In the genomic region with DNA sequence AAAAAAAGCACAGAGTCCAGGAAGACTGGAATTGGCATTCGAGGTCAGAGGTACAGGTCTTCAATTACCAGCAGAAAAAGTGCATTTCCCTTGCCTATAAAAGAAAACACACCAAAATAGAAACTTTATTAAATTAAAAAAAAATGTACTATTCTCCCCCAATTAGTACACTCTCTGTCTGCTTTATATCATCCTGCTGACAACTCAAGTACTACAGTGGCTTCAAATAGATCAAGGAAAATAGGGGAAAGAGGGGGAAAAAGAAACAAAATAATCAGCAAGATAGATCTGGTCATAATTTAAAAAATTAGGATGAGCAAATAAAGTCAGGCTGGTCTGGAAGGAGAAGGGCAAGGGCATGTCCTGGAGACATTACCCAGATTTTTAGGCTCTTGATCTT, we compare ENCODE assay signal across 33 cellular contexts.
"Had no signal": no experiment of that assay in that cellular context is flagged by ENCODE, and none has a peak within 500 bp of the region (broad histone marks: within the 10 kb centered on the region; RNA-seq: fewer than 3 reads in every experiment).

No MANE protein-coding gene starts in this region.

- H3K36me3 ChIP-seq: adrenal gland, brain microvascular endothelial cell, breast epithelium had no signal

- ATAC-seq: activated CD8-positive, alpha-beta T cell treated with anti-CD3 and anti-CD28 coated beads for 36 hours; activated naive CD4-positive, alpha-beta T cell treated with anti-CD3 and anti-CD28 coated beads, Interleukin-2, amount 50 U/mL, for 72 hours; activated T-cell treated with anti-CD3 and anti-CD28 coated beads, Interleukin-2, amount 50 U/mL, for 4 hours; activated T-cell treated with anti-CD3 and anti-CD28 coated beads, Interleukin-2, amount 50 U/mL, for 72 hours; activated T-helper 17 cell treated with anti-CD3 and anti-CD28 coated beads, Interleukin-2, amount 50 U/mL, for 72 hours; body of pancreas had no signal

- H3K27me3 ChIP-seq: adrenal gland, body of pancreas, brain microvascular endothelial cell, breast epithelium had no signal

- H3K27ac ChIP-seq: adrenal gland, body of pancreas, brain microvascular endothelial cell, breast epithelium, VCaP had no signal

- H3K4me1 ChIP-seq: adrenal gland, breast epithelium had no signal

- H3K9me3 ChIP-seq: adrenal gland, body of pancreas, breast epithelium had no signal

- DNase-seq: activated B cell treated with CpG ODN at 0.5 μM for 24 hours; activated CD4-positive, alpha-beta memory T cell treated with anti-CD3 and anti-CD28 coated beads for 36 hours; activated CD4-positive, alpha-beta T cell treated with anti-CD3 and anti-CD28 coated beads for 4 hours; activated CD4-positive, alpha-beta T cell treated with anti-CD3 and anti-CD28 coated beads, Interleukin-2, amount 10 ng/mL, durations not matched to agents 24 days and 14 days; activated CD4-positive, alpha-beta T cell treated with anti-CD3 and anti-CD28 coated beads, Interleukin-2, amount 50 U/mL, for 1 hour; activated CD4-positive, alpha-beta T cell treated with anti-CD3 and anti-CD28 coated beads, Interleukin-2, amount 50 U/mL, for 4 hours; activated CD4-positive, CD25-positive, alpha-beta regulatory T cell treated with anti-CD3 and anti-CD28 coated beads, Interleukin-2, amount 50 U/mL, for 72 hours; activated CD8-positive, alpha-beta memory T cell treated with anti-CD3 and anti-CD28 coated beads, Interleukin-2, amount 50 U/mL, for 4 hours; activated CD8-positive, alpha-beta T cell treated with anti-CD3 and anti-CD28 coated beads for 36 hours; activated effector memory CD4-positive, alpha-beta T cell treated with anti-CD3 and anti-CD28 coated beads, Interleukin-2, amount 50 U/mL, for 16 hours; activated gamma-delta T cell treated with Interleukin-2 at 50 U/mL for 16 hours; activated naive CD4-positive, alpha-beta T cell; activated naive CD4-positive, alpha-beta T cell treated with anti-CD3 and anti-CD28 coated beads for 36 hours; activated naive CD4-positive, alpha-beta T cell treated with anti-CD3 and anti-CD28 coated beads, Interleukin-2, amount 50 U/mL, for 16 hours; activated naive CD8-positive, alpha-beta T cell treated with anti-CD3 and anti-CD28 coated beads for 36 hours; activated T-cell treated with anti-CD3 and anti-CD28 coated beads for 4 hours; activated T-cell treated with anti-CD3 and anti-CD28 coated beads, Interleukin-2, amount 50 U/mL, for 1 hour; activated T-cell treated with anti-CD3 and anti-CD28 coated beads, Interleukin-2, amount 50 U/mL, for 4 hours; activated T-cell treated with anti-CD3 and anti-CD28 coated beads, Interleukin-2, amount 50 U/mL, for 72 hours; adrenal gland; amniotic stem cell; aorta; body of pancreas; brain microvascular endothelial cell; central memory CD4-positive, alpha-beta T cell; T-helper 2 cell; T-helper 9 cell had no signal

- FAIRE-seq: astrocyte, TTC549 had no signal

- H3K4me3 ChIP-seq: adrenal gland, body of pancreas, breast epithelium had no signal
